ENCODE assay signal across 13 cellular contexts in genomic region chr9:104921067-104921741, GRCh38. TPM values are rescaled to one million over a fixed set of nuclear protein-coding genes. Genes with fewer than 3 reads are reported as not detected.
DNase-seq lines count a peak whose midpoint lies in the region; ATAC-seq and TF ChIP-seq lines count a peak whose summit lies in the region.
"Had no signal": no experiment of that assay in that cellular context is flagged by ENCODE, and none has a peak within 500 bp of the region (broad histone marks: within the 10 kb centered on the region; RNA-seq: fewer than 3 reads in every experiment).

No MANE protein-coding gene starts in this region.

- no peak for TF ChIP-seq POLR2A in stomach (IDR thresholded peaks at IDR 0.05)

- peak; percentile 38 for DNase-seq in choroid plexus epithelial cell (ENCODE audit: low read depth)
- no peak for DNase-seq in stomach
- DNase-seq in NCI-H1694 treated with DMSO at 0.1 percent for 48 hours (lab: John Stamatoyannopoulos, UW): no peak
- no peak for DNase-seq in NCI-H226
- DNase-seq: DMS53; hypothalamus; naive thymus-derived CD4-positive, alpha-beta T cell; NCI-H1048 had no signal

- no peaks in the 10 kb centered on the region for H3K27me3 ChIP-seq in stomach

- TF ChIP-seq EP300 in stomach (IDR thresholded peaks at IDR 0.05): no peak

- peak overlapping the region in 3 of 5 donors; percentile 44 to 58 (median 48) for H3K27ac ChIP-seq in stomach

- TF ChIP-seq CTCF in choroid plexus epithelial cell (conservative IDR thresholded peaks at IDR 0.05; ENCODE audit: low read depth, low read length) (no peak), stomach (IDR thresholded peaks at IDR 0.05) (no peak)

- H3K4me1 ChIP-seq in stomach: peaks cover 15 to 96% (median 55%) of the 10 kb centered on the region in 4 donors

- 29 to 38% (median 34%) methylated on average over 3 of the region's 3 CpGs for WGBS in stomach, 5 donors

- ATAC-seq in GM19397 (IDR thresholded peaks at IDR 0.05; ENCODE audit: unreplicated experiment) (peak; percentile 51), HG02981 (IDR thresholded peaks at IDR 0.05; ENCODE audit: unreplicated experiment) (peak; percentile 61), HG03442 (IDR thresholded peaks at IDR 0.05; ENCODE audit: unreplicated experiment) (no peak), HG02571 (IDR thresholded peaks at IDR 0.05; ENCODE audit: unreplicated experiment) (no peak)
- ATAC-seq: activated T-helper 17 cell treated with anti-CD3 and anti-CD28 coated beads, Interleukin-2, amount 50 U/mL, for 72 hours; naive thymus-derived CD4-positive, alpha-beta T cell had no signal

- no peaks in the 10 kb centered on the region for H3K36me3 ChIP-seq in stomach

- H3K4me3 ChIP-seq in choroid plexus epithelial cell (ENCODE audit: low read depth, low read length): no peak overlapping the region
- H3K4me3 ChIP-seq in stomach: no peak overlapping the region

- intact Hi-C loops in stomach (cut with DNase I; ENCODE audit: low total_unique reads): no loop called here

- H3K9me3 ChIP-seq in stomach: no peaks in the 10 kb centered on the region

RNA-seq across cellular contexts. Expression of gene ABCA1, which starts 6.8 kb away (rescaled TPM):
- total RNA-seq in stomach: 10 to 100 TPM; 16.2 to 75.3 (median 21.0) TPM
- polyA plus RNA-seq in stomach: 1 to 10 TPM; 1.9 to 4.9 (median 3.3) TPM

Comparison
In these comparisons a context has a peak if more than half of its experiments do, and no peak if none do; other contexts are left out.
1. ATAC-seq: peak in GM19397 (single experiment) and HG02981 (single experiment); none in HG03442 (single experiment) and HG02571 (single experiment).